8 cellular contexts compared by ENCODE assay signal in genomic region chr12:121793501-121793835, GRCh38. TPM values are rescaled to one million over a fixed set of nuclear protein-coding genes. Genes with fewer than 3 reads are reported as not detected.
A peak's percentile ranks its signal among the peaks of the same experiment; 100 is the strongest.
DNase-seq lines count a peak whose midpoint lies in the region; ATAC-seq and TF ChIP-seq lines count a peak whose summit lies in the region.

RHOF (minus strand) TSS chr12:121793688; CDS start chr12:121793633, 55 bp downstream.

- TF ChIP-seq POLR2A in esophagus squamous epithelium (IDR thresholded peaks at IDR 0.05) = peak in 1 of 4 donors; percentile 62

- no CpG with 5 or more reads among the region's 31 CpGs for WGBS in esophagus squamous epithelium, 2 donors

- peaks cover 0 to 75% (median 46%) of the 10 kb centered on the region in 4 donors for H3K4me1 Mint-ChIP-seq in CD4-positive, CD25-positive, alpha-beta regulatory T cell
- peaks cover 77% of the 10 kb centered on the region for H3K4me1 Mint-ChIP-seq in nephron progenitor cell

- intact Hi-C loops in esophagus squamous epithelium (cut with DNase I) = no loop called here

- H3K36me3 Mint-ChIP-seq in CD4-positive, CD25-positive, alpha-beta regulatory T cell = peaks cover 9% of the 10 kb centered on the region
- peaks cover 4% of the 10 kb centered on the region for H3K36me3 Mint-ChIP-seq in nephron progenitor cell (ENCODE audit: low read depth)

- TF ChIP-seq CTCF in esophagus squamous epithelium (IDR thresholded peaks at IDR 0.05) (no peak), nephron progenitor cell (IDR thresholded peaks at IDR 0.05) (no peak)

- H3K36me3 ChIP-seq in CD4-positive, CD25-positive, alpha-beta regulatory T cell (ENCODE audit: control insufficient read depth, insufficient read depth, low read length) = peaks cover 24% of the 10 kb centered on the region
- H3K36me3 ChIP-seq in esophagus squamous epithelium (peaks cover 8 to 14% (median 8%) of the 10 kb centered on the region in 3 donors), SJCRH30 (peaks cover 7% of the 10 kb centered on the region)

- peak within 1 kb of the TSS; percentile 98 to 100 (median 99) for H3K27ac Mint-ChIP-seq in CD4-positive, CD25-positive, alpha-beta regulatory T cell
- H3K27ac Mint-ChIP-seq in nephron progenitor cell = peak within 1 kb of the TSS; percentile 96

- H3K27me3 Mint-ChIP-seq in CD4-positive, CD25-positive, alpha-beta regulatory T cell = peaks cover 8% of the 10 kb centered on the region
- H3K27me3 Mint-ChIP-seq in nephron progenitor cell (ENCODE audit: low read depth, poor library complexity) = peaks cover 9% of the 10 kb centered on the region

- H3K27ac ChIP-seq in CD4-positive, CD25-positive, alpha-beta regulatory T cell (ENCODE audit: insufficient read depth, low read length, poor library complexity, severe bottlenecking) = peak within 1 kb of the TSS; percentile 98
- peak within 1 kb of the TSS; percentile 100 for H3K27ac ChIP-seq in esophagus squamous epithelium
- no peak within 1 kb of the TSS for H3K27ac ChIP-seq in SJCRH30

- peak within 1 kb of the TSS; percentile 89 for H3K4me3 ChIP-seq in CD4-positive, CD25-positive, alpha-beta regulatory T cell (ENCODE audit: low read depth, low read length)
- H3K4me3 ChIP-seq in esophagus squamous epithelium (peak within 1 kb of the TSS; percentile 30 to 69 (median 54)), SJCRH30 (no peak within 1 kb of the TSS)

- ATAC-seq in CD4-positive, CD25-positive, alpha-beta regulatory T cell (ENCODE audit: low read depth in 2 of 2) = peak in 1 of 2 donors; percentile 1
- peak; percentile 11 for ATAC-seq in GM19395 (IDR thresholded peaks at IDR 0.05; ENCODE audit: unreplicated experiment)

- no peak for DNase-seq in CD4-positive, CD25-positive, alpha-beta regulatory T cell
- DNase-seq in HT1080 (ENCODE audit: low read depth) (no peak), esophagus squamous epithelium (lab: John Stamatoyannopoulos, UW) (no peak), nephron progenitor cell (peak; percentile 64), NCI-H2171 treated with DMSO at 0.1 percent for 48 hours (lab: John Stamatoyannopoulos, UW) (no peak), SJCRH30 (no peak)
- peak; percentile 73 for DNase-seq in activated CD4-positive, CD25-positive, alpha-beta regulatory T cell treated with anti-CD3 and anti-CD28 coated beads, Interleukin-2, amount 50 U/mL, for 72 hours

- no peaks in the 10 kb centered on the region for H3K9me3 ChIP-seq in CD4-positive, CD25-positive, alpha-beta regulatory T cell (ENCODE audit: control insufficient read depth in 2 of 2, low read length in 2 of 2)
- H3K9me3 ChIP-seq in esophagus squamous epithelium (no peaks in the 10 kb centered on the region), SJCRH30 (replicated peaks) (no peaks in the 10 kb centered on the region)

- H3K9me3 Mint-ChIP-seq in CD4-positive, CD25-positive, alpha-beta regulatory T cell = no peaks in the 10 kb centered on the region
- no peaks in the 10 kb centered on the region for H3K9me3 Mint-ChIP-seq in nephron progenitor cell

- peaks cover 88% of the 10 kb centered on the region for H3K4me1 ChIP-seq in CD4-positive, CD25-positive, alpha-beta regulatory T cell (ENCODE audit: control insufficient read depth, insufficient read depth, low read length, poor library complexity, severe bottlenecking)
- H3K4me1 ChIP-seq in esophagus squamous epithelium (peaks cover 51 to 84% (median 52%) of the 10 kb centered on the region in 3 donors), SJCRH30 (peaks cover 41% of the 10 kb centered on the region)

- no peaks in the 10 kb centered on the region for H3K27me3 ChIP-seq in CD4-positive, CD25-positive, alpha-beta regulatory T cell (ENCODE audit: control insufficient read depth, insufficient read depth, low read length)
- H3K27me3 ChIP-seq in esophagus squamous epithelium = no peaks in the 10 kb centered on the region
- H3K27me3 ChIP-seq in SJCRH30 = no peaks in the 10 kb centered on the region

- peak within 1 kb of the TSS; percentile 92 to 97 (median 93) for H3K4me3 Mint-ChIP-seq in CD4-positive, CD25-positive, alpha-beta regulatory T cell
- H3K4me3 Mint-ChIP-seq in nephron progenitor cell = peak within 1 kb of the TSS; percentile 82

RNA-seq across cellular contexts. Expression of gene RHOF, which starts in this region (rescaled TPM):
- total RNA-seq in CD4-positive, CD25-positive, alpha-beta regulatory T cell = 149 TPM
- 100 to 1,000 TPM in 1 of 4 donors, 10 to 100 TPM in 3; 80.4 to 100 (median 92.0) TPM for polyA plus RNA-seq in CD4-positive, CD25-positive, alpha-beta regulatory T cell
- total RNA-seq in HT1080 (2014; rRNA removed; shearing (Covaris generic)) = 31.4 and 39.9 TPM in 2 replicates
- polyA plus RNA-seq in HT1080 (2015; cell fraction: cytosol; rRNA removed) = 45.1 and 53.0 TPM in 2 replicates
- 29.1 and 33.7 TPM in 2 replicates for polyA plus RNA-seq in HT1080 (2015; cell fraction: nucleus; rRNA removed)
- total RNA-seq in esophagus squamous epithelium = 10 to 100 TPM in 1 of 4 donors, 1 to 10 TPM in 3; 3.2 to 20.4 (median 6.2) TPM
- 2.8 and 5.2 TPM in 2 replicates for total RNA-seq in SJCRH30 (2014; rRNA removed; shearing (Covaris generic))

Comparison
In these comparisons a context has a peak if more than half of its experiments do, and no peak if none do; other contexts are left out.
1. DNase-seq: peak in activated CD4-positive, CD25-positive, alpha-beta regulatory T cell treated with anti-CD3 and anti-CD28 coated beads, Interleukin-2, amount 50 U/mL, for 72 hours (single experiment) and nephron progenitor cell (single experiment); none in CD4-positive, CD25-positive, alpha-beta regulatory T cell (0 of 3), HT1080 (single experiment), esophagus squamous epithelium (single experiment), NCI-H2171 treated with DMSO at 0.1 percent for 48 hours (single experiment) and SJCRH30 (0 of 2).